ENCODE assay signal across 1 cellular context in genomic region chr16:278863-279366, GRCh38.
TF ChIP-seq lines count a peak whose summit lies in the region.

No MANE protein-coding gene starts in this region.

TF ChIP-seq in GM12878, 131 proteins besides CTCF, POLR2A, EP300 and RAD21:
- TF ChIP-seq CHD2 (IDR thresholded peaks at IDR 0.05; ENCODE audit: borderline replicate concordance, low read depth, low read length), result no peak
- TF ChIP-seq NR2C2 (IDR thresholded peaks at IDR 0.05; ENCODE audit: borderline replicate concordance, control insufficient read depth, insufficient read length, low read depth), result no peak
- TF ChIP-seq ZBTB4 (CRISPR knock-in tag; IDR thresholded peaks at IDR 0.05), result no peak
- no peak for TF ChIP-seq IRF3 (IDR thresholded peaks at IDR 0.05)
- TF ChIP-seq NR2F1 (conservative IDR thresholded peaks at IDR 0.05), result no peak
- TF ChIP-seq NRF1 (conservative IDR thresholded peaks at IDR 0.05; ENCODE audit: low read depth, low read length), result no peak
- TF ChIP-seq RUNX3 (IDR thresholded peaks at IDR 0.05; ENCODE audit: low read length), result peak; percentile 45; the same call in 1 of the 2 replicates
- peak; percentile 70 for TF ChIP-seq SP1 (IDR thresholded peaks at IDR 0.05; ENCODE audit: low read depth, low read length)
- TF ChIP-seq PBX3 (IDR thresholded peaks at IDR 0.05; ENCODE audit: insufficient replicate concordance, low read depth, low read length), result peak; percentile 81
- TF ChIP-seq CBX5 (IDR thresholded peaks at IDR 0.05; ENCODE audit: low read depth), result no peak
- peak; percentile 91 for TF ChIP-seq PKNOX1 (IDR thresholded peaks at IDR 0.05)
- TF ChIP-seq ZNF24 (IDR thresholded peaks at IDR 0.05), result no peak
- TF ChIP-seq HDGF (IDR thresholded peaks at IDR 0.05), result no peak
- TF ChIP-seq TBL1XR1 (IDR thresholded peaks at IDR 0.05; ENCODE audit: low read depth, low read length), result no peak
- TF ChIP-seq HDAC2 (IDR thresholded peaks at IDR 0.05), result no peak
- no peak for TF ChIP-seq SREBF1 (IDR thresholded peaks at IDR 0.05; ENCODE audit: low read length)
- TF ChIP-seq ETV6 (conservative IDR thresholded peaks at IDR 0.05 in 1 of 2, IDR thresholded peaks at IDR 0.05 in 1 of 2; ENCODE audit: borderline replicate concordance in 1 of 2, low read depth in 1 of 2), result no peak
